Comparison of ENCODE assay signal across 1 cellular context in the genomic region with DNA sequence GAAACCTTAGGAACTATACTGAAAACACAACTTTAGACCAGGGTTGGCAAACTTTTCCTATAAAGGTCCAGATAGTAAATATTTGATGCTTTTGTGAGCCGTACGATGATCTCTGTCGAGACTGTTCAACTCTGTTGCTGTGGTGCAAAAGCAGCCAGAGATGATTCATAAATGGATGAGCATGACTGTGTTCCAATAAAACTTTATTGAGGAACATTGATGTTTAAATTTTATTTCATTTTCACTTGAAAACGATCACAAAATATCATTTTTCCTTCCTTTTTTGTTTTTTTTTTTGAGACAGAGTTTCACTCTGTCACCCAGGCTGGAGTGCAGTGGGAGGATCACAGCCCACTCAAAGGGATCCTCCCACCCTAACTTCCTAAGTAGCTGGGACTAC.
TF ChIP-seq lines count a peak whose summit lies in the region.

No MANE protein-coding gene starts in this region.

TF ChIP-seq in HepG2, 621 proteins besides CTCF, POLR2A, EP300 and RAD21 (continued from another document):
- TF ChIP-seq, protein P1, sequence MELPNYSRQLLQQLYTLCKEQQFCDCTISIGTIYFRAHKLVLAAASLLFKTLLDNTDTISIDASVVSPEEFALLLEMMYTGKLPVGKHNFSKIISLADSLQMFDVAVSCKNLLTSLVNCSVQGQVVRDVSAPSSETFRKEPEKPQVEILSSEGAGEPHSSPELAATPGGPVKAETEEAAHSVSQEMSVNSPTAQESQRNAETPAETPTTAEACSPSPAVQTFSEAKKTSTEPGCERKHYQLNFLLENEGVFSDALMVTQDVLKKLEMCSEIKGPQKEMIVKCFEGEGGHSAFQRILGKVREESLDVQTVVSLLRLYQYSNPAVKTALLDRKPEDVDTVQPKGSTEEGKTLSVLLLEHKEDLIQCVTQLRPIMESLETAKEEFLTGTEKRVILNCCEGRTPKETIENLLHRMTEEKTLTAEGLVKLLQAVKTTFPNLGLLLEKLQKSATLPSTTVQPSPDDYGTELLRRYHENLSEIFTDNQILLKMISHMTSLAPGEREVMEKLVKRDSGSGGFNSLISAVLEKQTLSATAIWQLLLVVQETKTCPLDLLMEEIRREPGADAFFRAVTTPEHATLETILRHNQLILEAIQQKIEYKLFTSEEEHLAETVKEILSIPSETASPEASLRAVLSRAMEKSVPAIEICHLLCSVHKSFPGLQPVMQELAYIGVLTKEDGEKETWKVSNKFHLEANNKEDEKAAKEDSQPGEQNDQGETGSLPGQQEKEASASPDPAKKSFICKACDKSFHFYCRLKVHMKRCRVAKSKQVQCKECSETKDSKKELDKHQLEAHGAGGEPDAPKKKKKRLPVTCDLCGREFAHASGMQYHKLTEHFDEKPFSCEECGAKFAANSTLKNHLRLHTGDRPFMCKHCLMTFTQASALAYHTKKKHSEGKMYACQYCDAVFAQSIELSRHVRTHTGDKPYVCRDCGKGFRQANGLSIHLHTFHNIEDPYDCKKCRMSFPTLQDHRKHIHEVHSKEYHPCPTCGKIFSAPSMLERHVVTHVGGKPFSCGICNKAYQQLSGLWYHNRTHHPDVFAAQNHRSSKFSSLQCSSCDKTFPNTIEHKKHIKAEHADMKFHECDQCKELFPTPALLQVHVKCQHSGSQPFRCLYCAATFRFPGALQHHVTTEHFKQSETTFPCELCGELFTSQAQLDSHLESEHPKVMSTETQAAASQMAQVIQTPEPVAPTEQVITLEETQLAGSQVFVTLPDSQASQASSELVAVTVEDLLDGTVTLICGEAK (IDR thresholded peaks at IDR 0.05) = peak; percentile 36; the same call in 1 of the 2 replicates
- TF ChIP-seq, protein P1 (CRISPR knock-in tag; IDR thresholded peaks at IDR 0.05) = peak; percentile 39; the same call in 1 of the 2 replicates
